ENCODE assay signal across 13 cellular contexts in the genomic region with DNA sequence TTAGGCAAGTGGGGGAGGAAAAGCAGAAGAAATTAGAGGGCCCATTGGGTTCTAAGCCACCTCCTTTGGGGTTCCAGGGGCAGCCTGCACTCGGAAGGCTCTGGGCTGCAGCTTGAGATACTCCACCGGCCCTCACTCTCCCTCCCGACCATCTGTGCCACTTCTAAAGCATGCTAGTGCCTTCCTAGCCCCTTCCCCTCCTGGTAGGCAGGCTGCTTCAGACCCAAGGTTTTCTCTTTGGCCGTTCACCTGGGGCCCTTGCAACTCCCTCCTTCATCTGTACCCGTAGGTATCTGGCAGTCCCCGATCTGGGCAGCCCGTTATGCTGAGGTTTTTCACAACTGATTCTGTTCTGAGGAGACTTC.
DNase-seq lines count a peak whose midpoint lies in the region; ATAC-seq and TF ChIP-seq lines count a peak whose summit lies in the region.
"Had no signal": no experiment of that assay in that cellular context is flagged by ENCODE, and none has a peak within 500 bp of the region (broad histone marks: within the 10 kb centered on the region; RNA-seq: fewer than 3 reads in every experiment).

No MANE protein-coding gene starts in this region.

- no peaks in the 10 kb centered on the region for H3K9me3 ChIP-seq in body of pancreas
- H3K9me3 ChIP-seq: esophagus muscularis mucosa, MG63 had no signal

- H3K27me3 ChIP-seq in body of pancreas: no peaks in the 10 kb centered on the region

- 11 to 17% methylated on average over 6 to 7 of the region's 7 CpGs for WGBS in body of pancreas, 2 donors

- no peak for ATAC-seq in body of pancreas
- no peak for ATAC-seq in natural killer cell treated with Interleukin-12 subunit alpha and Interleukin-12 subunit beta and Interleukin-15 and Interleukin-18, amount 100 ng/mL, for 72 hours

- no peak for TF ChIP-seq POLR2A in body of pancreas (IDR thresholded peaks at IDR 0.05)

- H3K4me3 Mint-ChIP-seq in CD14-positive monocyte: peak overlapping the region; percentile 63 to 99
- peak overlapping the region; percentile 86 for H3K4me3 Mint-ChIP-seq in natural killer cell treated with Interleukin-12 subunit alpha and Interleukin-12 subunit beta and Interleukin-15 and Interleukin-18, amount 100 ng/mL, for 72 hours

- peaks cover 76% of the 10 kb centered on the region for H3K4me1 ChIP-seq in body of pancreas

- intact Hi-C loops in CD14-positive monocyte (cut with micrococcal nuclease) (loop anchor here in 1 of 2 donors (5.0 to 10.0 kb wide), 3 partner anchors 95 to 538 kb away; a partner anchor contains a TSS), body of pancreas (cut with DNase I) (no loop called here)

- H3K27ac ChIP-seq in body of pancreas: peak overlapping the region; percentile 89 to 99 (median 96)
- H3K27ac ChIP-seq: esophagus muscularis mucosa, parathyroid adenoma, SK-N-MC had no signal

- TF ChIP-seq CTCF in CD14-positive monocyte (IDR thresholded peaks at IDR 0.05): no peak
- TF ChIP-seq CTCF in LNCaP clone FGC (IDR thresholded peaks at IDR 0.05; ENCODE audit: control insufficient read depth, extremely low read depth, insufficient read depth): no peak
- TF ChIP-seq CTCF in body of pancreas (IDR thresholded peaks at IDR 0.05): no peak

- peaks cover 13 to 28% (median 21%) of the 10 kb centered on the region in 3 donors for H3K27me3 Mint-ChIP-seq in CD14-positive monocyte (ENCODE audit: low read depth in 3 of 3)
- H3K27me3 Mint-ChIP-seq in natural killer cell treated with Interleukin-12 subunit alpha and Interleukin-12 subunit beta and Interleukin-15 and Interleukin-18, amount 100 ng/mL, for 72 hours: no peaks in the 10 kb centered on the region

- H3K36me3 Mint-ChIP-seq in CD14-positive monocyte: peaks cover 9 to 12% of the 10 kb centered on the region in 2 donors
- H3K36me3 Mint-ChIP-seq in natural killer cell treated with Interleukin-12 subunit alpha and Interleukin-12 subunit beta and Interleukin-15 and Interleukin-18, amount 100 ng/mL, for 72 hours: no peaks in the 10 kb centered on the region

- H3K4me3 ChIP-seq in LNCaP clone FGC (ENCODE audit: low read depth, low read length) (peak overlapping the region; percentile 84), body of pancreas (no peak overlapping the region)
- H3K4me3 ChIP-seq: esophagus muscularis mucosa, MG63, SK-N-MC had no signal

- H3K9me3 Mint-ChIP-seq in CD14-positive monocyte: no peaks in the 10 kb centered on the region
- H3K9me3 Mint-ChIP-seq in natural killer cell treated with Interleukin-12 subunit alpha and Interleukin-12 subunit beta and Interleukin-15 and Interleukin-18, amount 100 ng/mL, for 72 hours: no peaks in the 10 kb centered on the region

- DNase-seq in CD14-positive monocyte (ENCODE audit: low spot score): no peak
- no peak for DNase-seq in LNCaP clone FGC (ENCODE audit: low read depth)
- DNase-seq in body of pancreas: no peak
- DNase-seq in natural killer cell treated with Interleukin-12 subunit alpha and Interleukin-12 subunit beta and Interleukin-15 and Interleukin-18, amount 100 ng/mL, for 72 hours (ENCODE audit: low spot score): no peak
- no peak for DNase-seq in hepatic stellate cell (ENCODE audit: low spot score)
- no peak for DNase-seq in NCI-H345 (lab: John Stamatoyannopoulos, UW)
- no peak for DNase-seq in NCI-H1417 treated with DMSO at 0.1 percent for 48 hours (lab: John Stamatoyannopoulos, UW)
- no peak for DNase-seq in NCI-H748 treated with DMSO at 0.1 percent for 48 hours (lab: John Stamatoyannopoulos, UW)
- DNase-seq: MG63, NCI-H510A had no signal

- no peaks in the 10 kb centered on the region for H3K36me3 ChIP-seq in body of pancreas (replicated peaks in 1 of 2; ENCODE audit: insufficient read depth in 1 of 2, low read depth in 2 of 2)
- H3K36me3 ChIP-seq: esophagus muscularis mucosa, MG63 had no signal

- H3K27ac Mint-ChIP-seq in CD14-positive monocyte: peak overlapping the region in 2 of 7 donors; percentile 8 to 59
- peak overlapping the region; percentile 94 to 96 for H3K27ac Mint-ChIP-seq in natural killer cell treated with Interleukin-12 subunit alpha and Interleukin-12 subunit beta and Interleukin-15 and Interleukin-18, amount 100 ng/mL, for 72 hours

- H3K4me1 Mint-ChIP-seq in CD14-positive monocyte: peaks cover 71% of the 10 kb centered on the region
- peaks cover 64 to 65% of the 10 kb centered on the region in 2 donors for H3K4me1 Mint-ChIP-seq in natural killer cell treated with Interleukin-12 subunit alpha and Interleukin-12 subunit beta and Interleukin-15 and Interleukin-18, amount 100 ng/mL, for 72 hours (ENCODE audit: low read depth in 2 of 2)
